10 cellular contexts compared by ENCODE assay signal in the genomic region with DNA sequence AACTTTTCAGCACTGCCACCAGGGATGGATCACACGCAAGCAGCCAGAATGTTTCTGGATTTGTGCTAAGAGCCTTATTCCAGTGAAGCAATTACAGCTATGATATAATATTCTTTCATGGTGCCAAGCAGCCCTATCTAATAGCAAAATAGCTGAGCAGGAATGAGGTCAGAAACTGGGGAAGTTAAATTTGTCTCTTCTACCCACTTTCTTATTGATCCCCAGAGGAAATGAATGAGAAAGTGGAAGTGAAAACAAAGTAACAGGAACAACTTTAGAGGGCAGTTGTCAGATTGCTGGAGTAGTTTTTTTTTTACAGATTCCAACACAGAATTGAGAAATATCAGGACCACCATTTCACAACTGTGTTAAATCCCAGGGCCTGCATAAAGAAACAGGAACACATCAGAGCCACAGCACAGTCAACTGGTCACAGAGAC. TPM values are rescaled to one million over a fixed set of nuclear protein-coding genes. Genes with fewer than 3 reads are reported as not detected.
DNase-seq lines count a peak whose midpoint lies in the region; ATAC-seq and TF ChIP-seq lines count a peak whose summit lies in the region.
"Had no signal": no experiment of that assay in that cellular context is flagged by ENCODE, and none has a peak within 500 bp of the region (broad histone marks: within the 10 kb centered on the region; RNA-seq: fewer than 3 reads in every experiment).

No MANE protein-coding gene starts in this region.

- peaks cover 48 to 49% of the 10 kb centered on the region in 2 donors for H3K36me3 Mint-ChIP-seq in CD14-positive monocyte

- H3K27ac ChIP-seq in heart right ventricle, result peak overlapping the region in 3 of 10 donors; percentile 31 to 74 (median 46)
- H3K27ac ChIP-seq: C4-2B had no signal

- H3K9me3 Mint-ChIP-seq in CD14-positive monocyte, result no peaks in the 10 kb centered on the region

- TF ChIP-seq CTCF in CD14-positive monocyte (IDR thresholded peaks at IDR 0.05) (no peak), heart right ventricle (IDR thresholded peaks at IDR 0.05) (no peak)

- intact Hi-C loops in CD14-positive monocyte (cut with micrococcal nuclease), result no loop called here
- intact Hi-C loops in heart right ventricle (cut with DNase I), result no loop called here

- no peak overlapping the region for H3K4me3 ChIP-seq in heart right ventricle

- no peaks in the 10 kb centered on the region for H3K9me3 ChIP-seq in heart right ventricle

- peak; percentile 78 for ATAC-seq in GM21360 (IDR thresholded peaks at IDR 0.05; ENCODE audit: unreplicated experiment)
- ATAC-seq in heart right ventricle, result peak; percentile 55 to 88 (median 84)
- no peak for ATAC-seq in HG03196 (IDR thresholded peaks at IDR 0.05; ENCODE audit: unreplicated experiment)

- peaks cover 43% of the 10 kb centered on the region for H3K4me1 Mint-ChIP-seq in CD14-positive monocyte

- peaks cover 0 to 17% (median 0%) of the 10 kb centered on the region in 9 donors for H3K36me3 ChIP-seq in heart right ventricle

- in situ Hi-C loops in KBM-7 (cut with MboI; ENCODE audit: low pct_unique_long_range_greater_than_20kb, low sequenced_read_pairs), result no loop called here

- 76 to 79% methylated on average over 1 of the region's 1 CpG for WGBS in heart right ventricle, 2 donors

- no peaks in the 10 kb centered on the region for H3K27me3 Mint-ChIP-seq in CD14-positive monocyte (ENCODE audit: low read depth in 3 of 3)

- H3K27me3 ChIP-seq in heart right ventricle, result no peaks in the 10 kb centered on the region

- peaks cover 0 to 30% (median 5%) of the 10 kb centered on the region in 9 donors for H3K4me1 ChIP-seq in heart right ventricle

- DNase-seq in CD14-positive monocyte (ENCODE audit: low spot score), result no peak
- peak; percentile 62 for DNase-seq in KBM-7
- no peak for DNase-seq in heart right ventricle
- DNase-seq in COLO668 (lab: John Stamatoyannopoulos, UW; ENCODE audit: unreplicated experiment), result no peak
- DNase-seq in dermis blood vessel endothelial cell, result no peak
- DNase-seq in activated CD8-positive, alpha-beta memory T cell treated with anti-CD3 and anti-CD28 coated beads for 24 hours, result no peak
- DNase-seq: stimulated activated CD4-positive, alpha-beta T cell treated with anti-CD3 and anti-CD28 coated beads, Interleukin-2, amount 100 ng/mL, for 48 hours had no signal

- peak overlapping the region; percentile 79 to 95 (median 85) for H3K27ac Mint-ChIP-seq in CD14-positive monocyte

- H3K4me3 Mint-ChIP-seq in CD14-positive monocyte, result no peak overlapping the region

RNA-seq across cellular contexts. Expression of a gene that starts 44.8 kb away (rescaled TPM):
- 10 to 100 TPM; 55.3 to 63.3 TPM for polyA plus RNA-seq in CD14-positive monocyte
- total RNA-seq in heart right ventricle, result 10 to 100 TPM in 1 of 10 donors, 1 to 10 TPM in 9; 1.0 to 11.0 (median 2.7) TPM
- polyA plus RNA-seq in heart right ventricle, result 1 to 10 TPM; 2.3 to 3.3 TPM
- 10.4 and 13.4 TPM in 2 replicates for total RNA-seq in dermis blood vessel endothelial cell
